Comparison of ENCODE assay signal across 19 cellular contexts in the genomic region with DNA sequence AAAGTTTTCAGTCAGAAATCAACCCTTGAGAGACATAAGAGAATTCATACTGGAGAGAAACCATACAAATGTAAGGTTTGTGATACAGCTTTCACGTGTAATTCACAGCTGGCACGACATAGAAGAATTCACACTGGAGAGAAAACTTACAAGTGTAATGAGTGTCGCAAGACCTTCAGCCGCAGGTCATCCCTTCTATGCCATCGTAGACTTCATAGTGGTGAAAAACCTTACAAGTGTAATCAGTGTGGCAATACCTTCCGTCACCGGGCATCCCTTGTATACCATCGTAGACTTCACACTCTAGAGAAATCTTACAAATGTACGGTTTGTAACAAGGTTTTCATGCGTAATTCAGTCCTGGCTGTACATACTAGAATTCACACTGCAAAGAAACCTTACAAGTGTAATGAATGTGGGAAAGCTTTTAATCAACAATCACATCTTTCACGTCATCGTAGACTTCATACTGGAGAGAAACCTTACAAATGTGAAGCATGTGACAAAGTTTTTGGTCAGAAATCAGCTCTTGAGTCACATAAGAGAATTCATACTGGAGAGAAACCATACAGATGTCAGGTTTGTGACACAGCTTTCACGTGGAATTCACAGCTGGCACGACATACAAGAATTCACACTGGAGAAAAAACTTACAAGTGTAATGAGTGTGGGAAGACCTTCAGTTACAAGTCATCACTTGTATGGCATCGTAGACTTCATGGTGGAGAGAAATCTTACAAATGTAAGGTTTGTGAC. TPM values are rescaled to one million over a fixed set of nuclear protein-coding genes. Genes with fewer than 3 reads are reported as not detected.
DNase-seq lines count a peak whose midpoint lies in the region; ATAC-seq and TF ChIP-seq lines count a peak whose summit lies in the region.
"Had no signal": no experiment of that assay in that cellular context is flagged by ENCODE, and none has a peak within 500 bp of the region (broad histone marks: within the 10 kb centered on the region; RNA-seq: fewer than 3 reads in every experiment).

No MANE protein-coding gene starts in this region.

- peaks cover 52% of the 10 kb centered on the region for H3K36me3 ChIP-seq in IMR-90 (ENCODE audit: control insufficient read depth, insufficient read depth, low read length)
- H3K36me3 ChIP-seq in effector memory CD4-positive, alpha-beta T cell (ENCODE audit: control insufficient read depth, insufficient read depth, low read length) = peaks cover 54% of the 10 kb centered on the region
- H3K36me3 ChIP-seq in naive thymus-derived CD4-positive, alpha-beta T cell (ENCODE audit: control insufficient read depth in 2 of 3, insufficient read depth in 3 of 3, low read length in 3 of 3) = peaks cover 18 to 73% (median 33%) of the 10 kb centered on the region in 3 experiments

- TF ChIP-seq POLR2A in IMR-90 (IDR thresholded peaks at IDR 0.05; ENCODE audit: low read depth, low read length) = no peak

- H2BK15ac ChIP-seq in IMR-90 (ENCODE audit: low read depth, low read length) = no peak overlapping the region

- no peak overlapping the region for H3K18ac ChIP-seq in IMR-90 (ENCODE audit: low read depth, low read length)

- no peaks in the 10 kb centered on the region for H3K27me3 ChIP-seq in IMR-90 (ENCODE audit: control insufficient read depth, insufficient read depth, low read length)
- no peaks in the 10 kb centered on the region for H3K27me3 ChIP-seq in effector memory CD4-positive, alpha-beta T cell (replicated peaks; ENCODE audit: control insufficient read depth, insufficient read depth, low read length, poor library complexity, severe bottlenecking)
- H3K27me3 ChIP-seq in naive thymus-derived CD4-positive, alpha-beta T cell (ENCODE audit: control insufficient read depth in 2 of 2, insufficient read depth in 2 of 2, low read length in 2 of 2) = no peaks in the 10 kb centered on the region
- H3K27me3 ChIP-seq: Peyer's patch had no signal

- no peak for TF ChIP-seq RAD21 in IMR-90 (IDR thresholded peaks at IDR 0.05; ENCODE audit: low read length)

- H3K27ac ChIP-seq in IMR-90 (ENCODE audit: insufficient read depth, low read length) = no peak overlapping the region
- H3K27ac ChIP-seq in effector memory CD4-positive, alpha-beta T cell (ENCODE audit: insufficient read depth, low read length, poor library complexity, severe bottlenecking) = no peak overlapping the region
- no peak overlapping the region for H3K27ac ChIP-seq in naive thymus-derived CD4-positive, alpha-beta T cell (ENCODE audit: low read depth, low read length)
- H3K27ac ChIP-seq: 22Rv1, Peyer's patch had no signal

- H3K4me2 ChIP-seq in IMR-90 (ENCODE audit: low read depth, low read length) = no peak overlapping the region
- H3K4me2 ChIP-seq: SK-N-SH had no signal

- peak overlapping the region; percentile 26 for H3K27ac Mint-ChIP-seq in activated T-cell treated with anti-CD3 and anti-CD28 coated beads, Interleukin-2, amount 50 U/mL, for 72 hours
- no peak overlapping the region for H3K27ac Mint-ChIP-seq in naive thymus-derived CD4-positive, alpha-beta T cell
- H3K27ac Mint-ChIP-seq: B cell, H9 had no signal

- no peak for TF ChIP-seq CTCF in IMR-90 (conservative IDR thresholded peaks at IDR 0.05; ENCODE audit: low read depth, low read length)

- H3K23ac ChIP-seq in IMR-90 (ENCODE audit: low read depth, low read length) = no peak overlapping the region

- no peak overlapping the region for H2BK5ac ChIP-seq in IMR-90 (ENCODE audit: low read depth, low read length, poor library complexity, severe bottlenecking)

- peaks cover 0 to 6% of the 10 kb centered on the region in 2 experiments; a peak in 2 of 4 replicates for H3K79me1 ChIP-seq in IMR-90 (ENCODE audit: low read depth in 1 of 2, low read length in 2 of 2)

- no peak overlapping the region for H2AFZ ChIP-seq in IMR-90 (replicated peaks; ENCODE audit: low read length, poor library complexity)

- H4K20me1 ChIP-seq in IMR-90 (ENCODE audit: insufficient read depth, low read length) = no peaks in the 10 kb centered on the region

- in situ Hi-C loops in IMR-90 (cut with MboI; ENCODE audit: low sequenced_read_pairs) = no loop called here

- 100% methylated on average over 5 of the region's 15 CpGs; no CpG with 5 or more reads in 1 of the 2 experiments for WGBS in IMR-90 (ENCODE audit: extremely low coverage in 2 of 2, insufficient read length in 1 of 2), 2 experiments

- H3K9me3 Mint-ChIP-seq in activated T-cell treated with anti-CD3 and anti-CD28 coated beads, Interleukin-2, amount 50 U/mL, for 72 hours = peaks cover 20 to 32% of the 10 kb centered on the region in 2 donors
- peaks cover 16 to 95% (median 76%) of the 10 kb centered on the region in 11 donors for H3K9me3 Mint-ChIP-seq in naive thymus-derived CD4-positive, alpha-beta T cell

- no peak overlapping the region for H2AK9ac ChIP-seq in IMR-90 (replicated peaks; ENCODE audit: low read depth, low read length, poor library complexity)

- H3K9me3 ChIP-seq in IMR-90 (ENCODE audit: control insufficient read depth, insufficient read depth, low read length) = peaks cover 77% of the 10 kb centered on the region
- H3K9me3 ChIP-seq in effector memory CD4-positive, alpha-beta T cell (ENCODE audit: control insufficient read depth, low read length) = peaks cover 25% of the 10 kb centered on the region
- H3K9me3 ChIP-seq in naive thymus-derived CD4-positive, alpha-beta T cell (ENCODE audit: control insufficient read depth in 2 of 3, low read length in 3 of 3) = peaks cover 14 to 80% (median 31%) of the 10 kb centered on the region in 3 experiments

- no peak overlapping the region for H2BK120ac ChIP-seq in IMR-90 (ENCODE audit: low read depth, low read length)

- H3K4ac ChIP-seq in IMR-90 (ENCODE audit: low read depth, low read length) = no peak overlapping the region

- intact Hi-C loops in IMR-90 (cut with micrococcal nuclease) = no loop called here
- intact Hi-C loops in naive thymus-derived CD4-positive, alpha-beta T cell (cut with micrococcal nuclease) = no loop called here

- POLR2A ChIA-PET in IMR-90 (lab: Charles Lee; ENCODE audit: unreplicated experiment) = no interaction called here
- POLR2A ChIA-PET in naive thymus-derived CD4-positive, alpha-beta T cell (lab: Charles Lee) = no interaction called here

- no peak overlapping the region for H4K8ac ChIP-seq in IMR-90 (ENCODE audit: low read depth in 2 of 2, low read length in 2 of 2)

- no peaks in the 10 kb centered on the region for H3K9me1 ChIP-seq in IMR-90 (ENCODE audit: insufficient read depth, low read length)

- peaks cover 66 to 77% of the 10 kb centered on the region in 2 donors for H3K36me3 Mint-ChIP-seq in activated T-cell treated with anti-CD3 and anti-CD28 coated beads, Interleukin-2, amount 50 U/mL, for 72 hours (ENCODE audit: insufficient read depth in 2 of 2)
- peaks cover 34 to 89% (median 75%) of the 10 kb centered on the region in 5 donors for H3K36me3 Mint-ChIP-seq in naive thymus-derived CD4-positive, alpha-beta T cell

- H3K27me3 Mint-ChIP-seq in activated T-cell treated with anti-CD3 and anti-CD28 coated beads, Interleukin-2, amount 50 U/mL, for 72 hours (ENCODE audit: low read depth) = no peaks in the 10 kb centered on the region
- H3K27me3 Mint-ChIP-seq in naive thymus-derived CD4-positive, alpha-beta T cell = no peaks in the 10 kb centered on the region
- H3K27me3 Mint-ChIP-seq: B cell had no signal

- H4K5ac ChIP-seq in IMR-90 (ENCODE audit: low read depth, low read length) = no peak overlapping the region

- dilution Hi-C loops in IMR-90 (cut with HindIII; ENCODE audit: low sequenced_read_pairs, unreplicated experiment) = no loop called here

- CTCF ChIA-PET in IMR-90 (lab: Yijun Ruan, JAX) = interaction anchor here (0.5 kb wide), 1 partner anchor 12 kb away, joined by 3 read pairs; no protein-coding TSS in a partner anchor
- CTCF ChIA-PET in naive thymus-derived CD4-positive, alpha-beta T cell (lab: Charles Lee) = no interaction called here

- no peak overlapping the region for H3K14ac ChIP-seq in IMR-90 (replicated peaks; ENCODE audit: low read depth, low read length)

- DNase-seq in activated T-cell treated with anti-CD3 and anti-CD28 coated beads, Interleukin-2, amount 50 U/mL, for 72 hours = no peak
- no peak for DNase-seq in activated T-cell treated with anti-CD3 and anti-CD28 coated beads, Interleukin-2, amount 50 U/mL, for 1 hour
- DNase-seq in IMR-90 (no peak), NCI-H1417 treated with DMSO at 0.1 percent for 48 hours (lab: John Stamatoyannopoulos, UW) (no peak), left lobe of liver (ENCODE audit: low spot score) (no peak)
- DNase-seq in effector memory CD4-positive, alpha-beta T cell = no peak
- no peak for DNase-seq in naive thymus-derived CD4-positive, alpha-beta T cell
- DNase-seq: DMS 273 treated with DMSO at 0.1 percent for 48 hours, H9, KG1, NCI-H1048, NCI-H2081 treated with DMSO at 0.1 percent for 48 hours, NCI-H524, Peyer's patch, SK-N-SH had no signal

- H2BK20ac ChIP-seq in IMR-90 (ENCODE audit: low read depth, low read length) = no peak overlapping the region

- H3K4me1 ChIP-seq in IMR-90 (ENCODE audit: control insufficient read depth, insufficient read depth, low read length) = no peaks in the 10 kb centered on the region
- H3K4me1 ChIP-seq in effector memory CD4-positive, alpha-beta T cell (ENCODE audit: control insufficient read depth, insufficient read depth, low read length, poor library complexity, severe bottlenecking) = no peaks in the 10 kb centered on the region
- H3K4me1 ChIP-seq in naive thymus-derived CD4-positive, alpha-beta T cell (ENCODE audit: control insufficient read depth in 2 of 2, insufficient read depth in 2 of 2, low read length in 2 of 2) = no peaks in the 10 kb centered on the region
- H3K4me1 ChIP-seq: Peyer's patch had no signal

- H3K56ac ChIP-seq in IMR-90 (ENCODE audit: extremely low read depth, insufficient read depth, low read length) = no peak overlapping the region

- no peak overlapping the region for H4K91ac ChIP-seq in IMR-90 (ENCODE audit: insufficient read depth, low read depth, low read length)

- H3K4me3 Mint-ChIP-seq in activated T-cell treated with anti-CD3 and anti-CD28 coated beads, Interleukin-2, amount 50 U/mL, for 72 hours = no peak overlapping the region
- H3K4me3 Mint-ChIP-seq in naive thymus-derived CD4-positive, alpha-beta T cell = peak overlapping the region in 1 of 10 donors; percentile 23
- H3K4me3 Mint-ChIP-seq: B cell, H9 had no signal

- no peak for ATAC-seq in activated T-cell treated with anti-CD3 and anti-CD28 coated beads, Interleukin-2, amount 50 U/mL, for 72 hours (replicated peaks in 1 of 2)
- ATAC-seq in IMR-90 (ENCODE audit: low read depth) = no peak
- no peak for ATAC-seq in naive thymus-derived CD4-positive, alpha-beta T cell
- no peak for ATAC-seq in GM18511 (IDR thresholded peaks at IDR 0.05; ENCODE audit: unreplicated experiment)
- no peak for ATAC-seq in left lobe of liver
- ATAC-seq: Right ventricle myocardium inferior had no signal

- BruUV-seq in IMR-90 (replicated peaks; lab: Mats Ljungman, UMichigan) = no TSS peak

- no peak overlapping the region for H3K9ac ChIP-seq in IMR-90 (ENCODE audit: low read depth, low read length)
- H3K9ac ChIP-seq: SK-N-SH had no signal

- H3K4me1 Mint-ChIP-seq in activated T-cell treated with anti-CD3 and anti-CD28 coated beads, Interleukin-2, amount 50 U/mL, for 72 hours (ENCODE audit: low read depth) = no peaks in the 10 kb centered on the region
- peaks cover 0 to 4% (median 0%) of the 10 kb centered on the region in 7 donors for H3K4me1 Mint-ChIP-seq in naive thymus-derived CD4-positive, alpha-beta T cell
- H3K4me1 Mint-ChIP-seq: B cell had no signal

- no peak overlapping the region for H2AK5ac ChIP-seq in IMR-90 (ENCODE audit: low read depth, low read length)

- H3K4me3 ChIP-seq in IMR-90 (ENCODE audit: insufficient read depth, low read depth, low read length) = no peak overlapping the region
- H3K4me3 ChIP-seq in effector memory CD4-positive, alpha-beta T cell (ENCODE audit: insufficient read depth, low read depth, low read length, poor library complexity, severe bottlenecking) = peak overlapping the region; percentile 7
- H3K4me3 ChIP-seq in naive thymus-derived CD4-positive, alpha-beta T cell (ENCODE audit: low read length) = peak overlapping the region; percentile 2
- H3K4me3 ChIP-seq: Peyer's patch had no signal

RNA-seq across cellular contexts. Expression of gene ZNF701, which starts 15.7 kb away (rescaled TPM):
- total RNA-seq in activated T-cell treated with anti-CD3 and anti-CD28 coated beads, Interleukin-2, amount 50 U/mL, for 72 hours = 10 to 100 TPM; 25.7 to 26.0 TPM
- total RNA-seq in IMR-90 (2012; rRNA removed) (12.2 and 12.5 TPM in 2 replicates), left lobe of liver (4.1 TPM)
- 3.1 and 3.8 TPM in 2 replicates for polyA plus RNA-seq in IMR-90 (2012; rRNA removed)
- 1.1 and 1.5 TPM in 2 replicates for polyA plus RNA-seq in IMR-90 (2012; cell fraction: cytosol; rRNA removed)
- polyA plus RNA-seq in IMR-90 (2012; cell fraction: nucleus; rRNA removed; ENCODE audit: low replicate concordance) = 3.0 and 9.6 TPM in 2 replicates
- 10 to 100 TPM; 11.7 to 43.3 (median 28.3) TPM for total RNA-seq in naive thymus-derived CD4-positive, alpha-beta T cell
- 10 to 100 TPM; 12.3 to 20.7 TPM for polyA plus RNA-seq in naive thymus-derived CD4-positive, alpha-beta T cell

RNA-seq across cellular contexts. Expression of gene ZNF808, which starts 26.9 kb away (rescaled TPM):
- 10 to 100 TPM; 26.3 to 34.9 TPM for total RNA-seq in activated T-cell treated with anti-CD3 and anti-CD28 coated beads, Interleukin-2, amount 50 U/mL, for 72 hours
- total RNA-seq in IMR-90 (2012; rRNA removed) (19.9 and 22.8 TPM in 2 replicates), left lobe of liver (6.2 TPM)
- polyA plus RNA-seq in IMR-90 (2012; rRNA removed) = 2.3 and 3.6 TPM in 2 replicates
- 0.36 and 0.48 TPM in 2 replicates for polyA plus RNA-seq in IMR-90 (2012; cell fraction: cytosol; rRNA removed)
- 0.48 and 4.5 TPM in 2 replicates for polyA plus RNA-seq in IMR-90 (2012; cell fraction: nucleus; rRNA removed; ENCODE audit: low replicate concordance)
- 10 to 100 TPM; 17.7 to 52.4 (median 33.7) TPM for total RNA-seq in naive thymus-derived CD4-positive, alpha-beta T cell
- 10 to 100 TPM in 1 of 2 donors, 1 to 10 TPM in 1; 5.8 to 16.5 TPM for polyA plus RNA-seq in naive thymus-derived CD4-positive, alpha-beta T cell
